25 cellular contexts compared by ENCODE assay signal in genomic region chr17:18323507-18324139, GRCh38. TPM values are rescaled to one million over a fixed set of nuclear protein-coding genes. Genes with fewer than 3 reads are reported as not detected.
"Had no signal": no experiment of that assay in that cellular context is flagged by ENCODE, and none has a peak within 500 bp of the region (broad histone marks: within the 10 kb centered on the region; RNA-seq: fewer than 3 reads in every experiment).

No MANE protein-coding gene starts in this region.

- ATAC-seq: activated CD8-positive, alpha-beta T cell treated with anti-CD3 and anti-CD28 coated beads, Interleukin-2, amount 10 ng/mL, durations not matched to agents 7 days and 5 days; activated T-helper 17 cell treated with anti-CD3 and anti-CD28 coated beads, Interleukin-2, amount 50 U/mL, for 72 hours; left lung had no signal

- H3K4me3 ChIP-seq: left lung, smooth muscle cell, tibial artery had no signal

- H3K27me3 ChIP-seq: left lung, tibial artery had no signal

- H3K4me2 ChIP-seq: smooth muscle cell had no signal

- DNase-seq: activated CD4-positive, alpha-beta T cell treated with anti-CD3 and anti-CD28 coated beads, Interleukin-2, amount 50 U/mL, for 1 hour; activated CD4-positive, CD25-positive, alpha-beta regulatory T cell treated with anti-CD3 and anti-CD28 coated beads, Interleukin-2, amount 50 U/mL, for 72 hours; activated CD8-positive, alpha-beta T cell treated with anti-CD3 and anti-CD28 coated beads, Interleukin-2, amount 10 ng/mL, durations not matched to agents 7 days and 5 days; activated naive CD8-positive, alpha-beta T cell treated with anti-CD3 and anti-CD28 coated beads, Interleukin-2, amount 10 ng/mL, durations not matched to agents 7 days and 5 days; cortex of kidney; nephron progenitor cell; nucleus accumbens; stimulated activated CD4-positive, alpha-beta T cell treated with anti-CD3 and anti-CD28 coated beads, Interleukin-2, amount 100 ng/mL, for 48 hours; stimulated activated CD8-positive, alpha-beta memory T cell treated with anti-CD3 and anti-CD28 coated beads, Interleukin-4, amount 100 ng/mL, for 48 hours; stimulated activated naive CD4-positive, alpha-beta T cell treated with Interleukin-2 at 50 U/mL for 16 hours; T-helper 1 cell; WERI-Rb-1 had no signal

- H3K9me3 ChIP-seq: left lung, tibial artery had no signal

- FAIRE-seq: endometrium, TTC549 had no signal

- H3K27ac ChIP-seq: left lung, tibial artery, WERI-Rb-1 had no signal

RNA-seq across cellular contexts. Expression of gene EVPLL, which starts 54.0 kb away (rescaled TPM):
- total RNA-seq: activated CD8-positive, alpha-beta T cell treated with anti-CD3 and anti-CD28 coated beads, Interleukin-2, amount 10 ng/mL, durations not matched to agents 7 days and 5 days; activated naive CD8-positive, alpha-beta T cell treated with anti-CD3 and anti-CD28 coated beads, Interleukin-2, amount 10 ng/mL, durations not matched to agents 7 days and 5 days; activated T-helper 17 cell treated with anti-CD3 and anti-CD28 coated beads, Interleukin-2, amount 50 U/mL, for 72 hours; cerebellum; epithelial cell of proximal tubule; fibroblast of lung; glomerular endothelial cell; lung microvascular endothelial cell; posterior vena cava; sciatic nerve; smooth muscle cell had no signal
- polyA plus RNA-seq: fibroblast of lung, smooth muscle cell had no signal
